Comparison of ENCODE assay signal across 9 cellular contexts in genomic region chr1:79285659-79286058, GRCh38.
"Had no signal": no experiment of that assay in that cellular context is flagged by ENCODE, and none has a peak within 500 bp of the region (broad histone marks: within the 10 kb centered on the region; RNA-seq: fewer than 3 reads in every experiment).

No MANE protein-coding gene starts in this region.

- FAIRE-seq: HTR-8/SVneo, K562 had no signal

- ATAC-seq: K562 had no signal

- H3K4me3 Mint-ChIP-seq: IgD-negative memory B cell had no signal

- H3K36me3 Mint-ChIP-seq: IgD-negative memory B cell had no signal

- H3K9ac ChIP-seq: KMS-11 had no signal

- H3K27me3 Mint-ChIP-seq: IgD-negative memory B cell had no signal

- H3K4me2 ChIP-seq: KMS-11 had no signal

- H3K4me1 Mint-ChIP-seq: IgD-negative memory B cell had no signal

- DNase-seq: Karpas-422, Kasumi-1, KBM-7, KG1 had no signal

- H3K9me3 Mint-ChIP-seq: IgD-negative memory B cell had no signal

- H3K4me3 ChIP-seq: K562 had no signal

- H3K27ac ChIP-seq: HL-60, KMS-11 had no signal

- H3K27ac Mint-ChIP-seq: IgD-negative memory B cell had no signal
